In the genomic region with DNA sequence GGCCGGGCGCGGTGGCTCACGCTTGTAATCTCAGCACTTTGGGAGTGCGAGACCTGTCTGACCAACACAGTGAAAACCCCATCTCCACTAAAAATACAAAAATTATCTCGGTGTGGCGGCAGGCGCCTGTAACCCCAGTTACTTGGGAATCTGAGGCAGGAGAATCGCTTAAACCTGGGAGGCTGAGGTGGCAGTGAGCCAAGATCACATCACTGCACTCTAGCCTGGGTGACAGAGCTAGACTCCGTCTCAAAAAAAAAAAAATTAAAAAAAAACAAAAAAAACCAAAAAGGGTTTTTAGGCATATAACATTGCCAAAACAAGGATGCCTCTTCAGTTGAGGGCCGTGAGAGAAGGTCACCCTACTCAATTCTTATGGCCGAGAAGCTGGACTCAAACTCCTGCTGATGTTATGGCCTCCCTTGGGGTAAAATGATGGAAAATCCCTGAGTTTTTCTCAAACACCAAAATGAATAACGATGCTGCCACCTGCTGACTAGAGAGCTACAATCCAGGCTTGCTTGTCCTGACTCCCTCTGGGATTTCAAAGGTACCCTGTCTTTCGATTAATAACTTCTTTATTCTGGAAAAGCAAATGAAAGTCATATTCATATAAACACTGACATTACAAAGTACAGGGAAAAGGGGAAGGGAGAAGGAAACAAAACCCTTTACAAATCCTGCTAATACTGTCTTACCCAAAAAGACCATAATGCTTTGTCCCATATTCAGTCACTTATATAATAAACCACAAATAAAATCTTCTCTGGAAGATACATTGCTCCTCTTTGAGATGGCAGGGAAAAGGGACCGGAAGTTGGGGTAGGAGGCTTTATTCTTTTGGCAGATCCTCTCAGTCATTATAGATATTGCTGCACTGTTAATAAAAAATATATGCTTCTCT, we compare ENCODE assay signal across 1 cellular context.
TF ChIP-seq lines count a peak whose summit lies in the region.

No MANE protein-coding gene starts in this region.

TF ChIP-seq in GM12878, 131 proteins besides CTCF, POLR2A, EP300 and RAD21 (continued from another document):
- TF ChIP-seq ZBED1 (IDR thresholded peaks at IDR 0.05; ENCODE audit: borderline replicate concordance), result no peak
- TF ChIP-seq PAX5 (IDR thresholded peaks at IDR 0.05; ENCODE audit: borderline replicate concordance, low read depth, low read length), result no peak
- TF ChIP-seq FOXM1 (IDR thresholded peaks at IDR 0.05; ENCODE audit: low read depth, low read length), result no peak
- no peak for TF ChIP-seq SUZ12 (IDR thresholded peaks at IDR 0.05; ENCODE audit: unreplicated experiment)
- 0 out of 2 replicates have a peak, but pooled peaks have one; percentile 37 for TF ChIP-seq ZNF384 (IDR thresholded peaks at IDR 0.05; ENCODE audit: borderline replicate concordance, low read depth, low read length)
- no peak for TF ChIP-seq ETV6 (conservative IDR thresholded peaks at IDR 0.05 in 1 of 2, IDR thresholded peaks at IDR 0.05 in 1 of 2; ENCODE audit: borderline replicate concordance in 1 of 2, low read depth in 1 of 2)
- peak; percentile 62 to 66 for TF ChIP-seq IKZF2 (IDR thresholded peaks at IDR 0.05)
- TF ChIP-seq ZNF622 (IDR thresholded peaks at IDR 0.05), result no peak
- TF ChIP-seq EED (IDR thresholded peaks at IDR 0.05; ENCODE audit: low read depth), result no peak
- TF ChIP-seq SMARCA5 (IDR thresholded peaks at IDR 0.05), result no peak
TF ChIP-seq in GM12878: peak in this region for 13.
